9 cellular contexts compared by ENCODE assay signal in genomic region chr1:75484789-75485188, GRCh38.
"Had no signal": no experiment of that assay in that cellular context is flagged by ENCODE, and none has a peak within 500 bp of the region (broad histone marks: within the 10 kb centered on the region; RNA-seq: fewer than 3 reads in every experiment).

No MANE protein-coding gene starts in this region.

- H2AFZ ChIP-seq: GM23338 had no signal

- H3K4me3 ChIP-seq: GM23338 had no signal

- ATAC-seq: GM23338 had no signal

- FAIRE-seq: H1, H54, HTR-8/SVneo had no signal

- DNase-seq: H9, HCEC 1CT, HFFc6, IMR-90, KBM-7 had no signal

- H3K4me2 ChIP-seq: GM23338 had no signal
